ENCODE assay signal across 14 cellular contexts in the genomic region with DNA sequence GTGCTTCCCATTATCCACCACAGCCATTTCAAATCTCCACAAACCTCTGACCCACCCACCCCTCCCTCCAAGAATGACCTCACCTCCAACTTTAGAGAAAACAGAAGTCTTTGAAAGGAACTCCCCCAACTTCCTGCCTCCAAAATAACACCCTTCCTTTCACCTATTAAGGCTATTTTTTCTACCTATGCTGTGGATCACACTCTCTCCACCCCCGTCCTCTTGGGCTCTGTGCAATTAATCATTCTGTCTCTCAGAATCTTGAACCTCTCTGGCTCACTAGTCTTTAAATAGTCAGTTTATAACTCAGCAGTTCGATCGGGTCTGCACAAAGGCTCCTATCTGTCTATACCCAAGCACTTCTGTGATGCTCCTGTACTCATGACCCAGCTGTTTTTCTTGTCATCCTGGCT. TPM values are rescaled to one million over a fixed set of nuclear protein-coding genes. Genes with fewer than 3 reads are reported as not detected.
DNase-seq lines count a peak whose midpoint lies in the region; TF ChIP-seq lines count a peak whose summit lies in the region.
"Had no signal": no experiment of that assay in that cellular context is flagged by ENCODE, and none has a peak within 500 bp of the region (broad histone marks: within the 10 kb centered on the region; RNA-seq: fewer than 3 reads in every experiment).

No MANE protein-coding gene starts in this region.

- H3K36me3 Mint-ChIP-seq in T-helper 2 cell treated with Interferon-gamma antibody and Interleukin-4, amounts not matched to agents 5 μg/mL and 100 μg/mL, for 36 hours (ENCODE audit: low read depth): no peaks in the 10 kb centered on the region
- no peaks in the 10 kb centered on the region for H3K36me3 Mint-ChIP-seq in activated CD4-positive, alpha-beta memory T cell treated with anti-CD3 and anti-CD28 coated beads, Interleukin-2, amount 10 ng/mL, durations not matched to agents 7 days and 5 days (ENCODE audit: low read depth)

- H3K27me3 Mint-ChIP-seq in T-helper 2 cell treated with Interferon-gamma antibody and Interleukin-4, amounts not matched to agents 5 μg/mL and 100 μg/mL, for 36 hours (ENCODE audit: low read depth): no peaks in the 10 kb centered on the region
- no peaks in the 10 kb centered on the region for H3K27me3 Mint-ChIP-seq in activated CD4-positive, alpha-beta memory T cell treated with anti-CD3 and anti-CD28 coated beads, Interleukin-2, amount 10 ng/mL, durations not matched to agents 7 days and 5 days

- CTCF ChIA-PET in activated CD4-positive, alpha-beta memory T cell treated with anti-CD3 and anti-CD28 coated beads, Interleukin-2, amount 10 ng/mL, durations not matched to agents 7 days and 5 days (lab: Charles Lee): no interaction called here

- H3K4me1 Mint-ChIP-seq in T-helper 2 cell treated with Interferon-gamma antibody and Interleukin-4, amounts not matched to agents 5 μg/mL and 100 μg/mL, for 36 hours (ENCODE audit: low read depth): peaks cover 8% of the 10 kb centered on the region
- peaks cover 9% of the 10 kb centered on the region for H3K4me1 Mint-ChIP-seq in activated CD4-positive, alpha-beta memory T cell treated with anti-CD3 and anti-CD28 coated beads, Interleukin-2, amount 10 ng/mL, durations not matched to agents 7 days and 5 days

- POLR2A ChIA-PET in activated CD4-positive, alpha-beta memory T cell treated with anti-CD3 and anti-CD28 coated beads, Interleukin-2, amount 10 ng/mL, durations not matched to agents 7 days and 5 days (lab: Charles Lee): interaction anchor here (1.3 kb wide), 1 partner anchor 37 kb away, joined by 3 read pairs; no protein-coding TSS in a partner anchor

- H3K9me3 Mint-ChIP-seq in T-helper 2 cell treated with Interferon-gamma antibody and Interleukin-4, amounts not matched to agents 5 μg/mL and 100 μg/mL, for 36 hours: no peaks in the 10 kb centered on the region
- H3K9me3 Mint-ChIP-seq in activated CD4-positive, alpha-beta memory T cell treated with anti-CD3 and anti-CD28 coated beads, Interleukin-2, amount 10 ng/mL, durations not matched to agents 7 days and 5 days: no peaks in the 10 kb centered on the region

- no peak for TF ChIP-seq CTCF in GM20000 (IDR thresholded peaks at IDR 0.05; ENCODE audit: extremely low read depth, missing control alignments)

- no peak for TF ChIP-seq POLR2A in erythroblast (IDR thresholded peaks at IDR 0.05; ENCODE audit: low read length)

- peak overlapping the region; percentile 30 for H3K4me3 Mint-ChIP-seq in T-helper 2 cell treated with Interferon-gamma antibody and Interleukin-4, amounts not matched to agents 5 μg/mL and 100 μg/mL, for 36 hours
- no peak overlapping the region for H3K4me3 Mint-ChIP-seq in activated CD4-positive, alpha-beta memory T cell treated with anti-CD3 and anti-CD28 coated beads, Interleukin-2, amount 10 ng/mL, durations not matched to agents 7 days and 5 days

- peak overlapping the region; percentile 71 for H3K27ac Mint-ChIP-seq in T-helper 2 cell treated with Interferon-gamma antibody and Interleukin-4, amounts not matched to agents 5 μg/mL and 100 μg/mL, for 36 hours
- H3K27ac Mint-ChIP-seq in activated CD4-positive, alpha-beta memory T cell treated with anti-CD3 and anti-CD28 coated beads, Interleukin-2, amount 10 ng/mL, durations not matched to agents 7 days and 5 days: peak overlapping the region; percentile 38

- no peak for DNase-seq in T-helper 2 cell treated with Interferon-gamma antibody and Interleukin-4, amounts not matched to agents 5 μg/mL and 100 μg/mL, for 36 hours (ENCODE audit: low spot score)
- DNase-seq in T-helper 2 cell (no peak), GM20000 (ENCODE audit: low spot score) (peak; percentile 54), left kidney (ENCODE audit: low read depth, low spot score) (peak; percentile 12), erythroblast (lab: John Stamatoyannopoulos, UW) (no peak), nucleus accumbens (lab: John Stamatoyannopoulos, UW) (no peak)
- no peak for DNase-seq in activated CD4-positive, alpha-beta memory T cell treated with anti-CD3 and anti-CD28 coated beads, Interleukin-2, amount 10 ng/mL, durations not matched to agents 7 days and 5 days
- DNase-seq in stimulated activated CD4-positive, alpha-beta T cell treated with anti-CD3 and anti-CD28 coated beads, Interleukin-2, amount 100 ng/mL, for 24 hours: no peak
- DNase-seq: 8988T; activated T-cell treated with anti-CD3 and anti-CD28 coated beads, Interleukin-2, amount 50 U/mL, for 1 hour; Calu3; MG63; NCI-H446 treated with DMSO at 0.1 percent for 48 hours; upper lobe of left lung had no signal

RNA-seq across cellular contexts. Expression of a gene that starts 37.3 kb away (rescaled TPM):
- 100 to 1,000 TPM; 166 to 172 TPM for total RNA-seq in activated CD4-positive, alpha-beta memory T cell treated with anti-CD3 and anti-CD28 coated beads, Interleukin-2, amount 10 ng/mL, durations not matched to agents 7 days and 5 days

Comparison
In these comparisons a context has a peak if more than half of its experiments do, and no peak if none do; other contexts are left out.
1. DNase-seq: peak in GM20000 (single experiment) and left kidney (single experiment); none in T-helper 2 cell treated with Interferon-gamma antibody and Interleukin-4, amounts not matched to agents 5 μg/mL and 100 μg/mL, for 36 hours (single experiment), T-helper 2 cell (0 of 5), activated CD4-positive, alpha-beta memory T cell treated with anti-CD3 and anti-CD28 coated beads, Interleukin-2, amount 10 ng/mL, durations not matched to agents 7 days and 5 days (single experiment), erythroblast (0 of 2), nucleus accumbens (0 of 56) and stimulated activated CD4-positive, alpha-beta T cell treated with anti-CD3 and anti-CD28 coated beads, Interleukin-2, amount 100 ng/mL, for 24 hours (0 of 2).